In genomic region chr6:109458774-109459531, GRCh38 we compare ENCODE assay signal across 10 cellular contexts. TPM values are rescaled to one million over a fixed set of nuclear protein-coding genes. Genes with fewer than 3 reads are reported as not detected.
DNase-seq lines count a peak whose midpoint lies in the region; ATAC-seq, FAIRE-seq and TF ChIP-seq lines count a peak whose summit lies in the region.
"Had no signal": no experiment of that assay in that cellular context is flagged by ENCODE, and none has a peak within 500 bp of the region (broad histone marks: within the 10 kb centered on the region; RNA-seq: fewer than 3 reads in every experiment).

No MANE protein-coding gene starts in this region.

- H3K4me3 Mint-ChIP-seq in CD4-positive, CD25-positive, alpha-beta regulatory T cell = peak overlapping the region in 2 of 4 donors; percentile 13 to 35
- H3K4me3 Mint-ChIP-seq in immature natural killer cell = peak overlapping the region in 3 of 5 donors; percentile 2 to 12 (median 10)

- peak overlapping the region; percentile 96 for H3K27ac ChIP-seq in CD4-positive, CD25-positive, alpha-beta regulatory T cell (ENCODE audit: insufficient read depth, low read length, poor library complexity, severe bottlenecking)

- H3K36me3 ChIP-seq in CD4-positive, CD25-positive, alpha-beta regulatory T cell (ENCODE audit: control insufficient read depth, insufficient read depth, low read length) = peaks cover 27% of the 10 kb centered on the region

- no peaks in the 10 kb centered on the region for H3K27me3 ChIP-seq in CD4-positive, CD25-positive, alpha-beta regulatory T cell (ENCODE audit: control insufficient read depth, insufficient read depth, low read length)

- peaks cover 5% of the 10 kb centered on the region for H3K27me3 Mint-ChIP-seq in CD4-positive, CD25-positive, alpha-beta regulatory T cell
- peaks cover 13 to 17% (median 15%) of the 10 kb centered on the region in 3 donors for H3K27me3 Mint-ChIP-seq in immature natural killer cell (ENCODE audit: low read depth in 3 of 3)

- H3K4me1 Mint-ChIP-seq in CD4-positive, CD25-positive, alpha-beta regulatory T cell = peaks cover 29 to 70% (median 49%) of the 10 kb centered on the region in 4 donors
- peaks cover 37 to 44% of the 10 kb centered on the region in 2 donors for H3K4me1 Mint-ChIP-seq in immature natural killer cell

- peaks cover 15% of the 10 kb centered on the region for H3K36me3 Mint-ChIP-seq in CD4-positive, CD25-positive, alpha-beta regulatory T cell
- peaks cover 5 to 24% (median 19%) of the 10 kb centered on the region in 3 donors for H3K36me3 Mint-ChIP-seq in immature natural killer cell

- intact Hi-C loops in left cardiac atrium (cut with DNase I) = no loop called here

- H3K4me3 ChIP-seq in CD4-positive, CD25-positive, alpha-beta regulatory T cell (ENCODE audit: low read depth, low read length) = no peak overlapping the region

- no peaks in the 10 kb centered on the region for H3K9me3 Mint-ChIP-seq in CD4-positive, CD25-positive, alpha-beta regulatory T cell
- H3K9me3 Mint-ChIP-seq in immature natural killer cell = no peaks in the 10 kb centered on the region

- ATAC-seq in CD4-positive, CD25-positive, alpha-beta regulatory T cell (ENCODE audit: low read depth in 2 of 2) = peak; percentile 51 to 58
- ATAC-seq in GM21825 (IDR thresholded peaks at IDR 0.05; ENCODE audit: unreplicated experiment) (peak; percentile 28), GM18867 (IDR thresholded peaks at IDR 0.05; ENCODE audit: unreplicated experiment) (no peak), left cardiac atrium (no peak)

- no peak for TF ChIP-seq CTCF in D721Med (IDR thresholded peaks at IDR 0.05; ENCODE audit: insufficient read depth, missing control alignments)

- peak overlapping the region; percentile 67 to 84 (median 83) for H3K27ac Mint-ChIP-seq in CD4-positive, CD25-positive, alpha-beta regulatory T cell
- peak overlapping the region; percentile 50 to 86 (median 74) for H3K27ac Mint-ChIP-seq in immature natural killer cell

- peak in 1 of 3 donors; percentile 69 for DNase-seq in CD4-positive, CD25-positive, alpha-beta regulatory T cell
- DNase-seq in SIG-M5 (lab: John Stamatoyannopoulos, UW) (peak; percentile 17), immature natural killer cell (peak; percentile 67 to 75 (median 75)), D721Med (ENCODE audit: insufficient read length, low spot score) (no peak), HuH-7.5 (ENCODE audit: low spot score) (no peak), left cardiac atrium (no peak)

- H3K9me3 ChIP-seq in CD4-positive, CD25-positive, alpha-beta regulatory T cell (ENCODE audit: control insufficient read depth in 2 of 2, low read length in 2 of 2) = no peaks in the 10 kb centered on the region

- no peak for FAIRE-seq in D721Med (lab: Jason Lieb, UNC)
- FAIRE-seq: colon, G401.6 had no signal

- peaks cover 46% of the 10 kb centered on the region for H3K4me1 ChIP-seq in CD4-positive, CD25-positive, alpha-beta regulatory T cell (ENCODE audit: control insufficient read depth, insufficient read depth, low read length, poor library complexity, severe bottlenecking)

RNA-seq across cellular contexts. Expression of gene MICAL1, which starts 3.4 kb away (rescaled TPM):
- 166 TPM for total RNA-seq in CD4-positive, CD25-positive, alpha-beta regulatory T cell
- 10 to 100 TPM; 14.6 to 20.9 (median 17.2) TPM for polyA plus RNA-seq in CD4-positive, CD25-positive, alpha-beta regulatory T cell
- 10 to 100 TPM in 1 of 3 donors, 1 to 10 TPM in 2; 7.5 to 13.4 (median 9.5) TPM for polyA plus RNA-seq in immature natural killer cell
- 1 to 10 TPM; 9.8 to 9.9 TPM for total RNA-seq in left cardiac atrium

RNA-seq across cellular contexts. Expression of gene SMPD2, which starts 18.4 kb away (rescaled TPM):
- total RNA-seq in CD4-positive, CD25-positive, alpha-beta regulatory T cell = 30.2 TPM
- 10 to 100 TPM in 3 of 4 donors, 1 to 10 TPM in 1; 9.5 to 14.8 (median 12.4) TPM for polyA plus RNA-seq in CD4-positive, CD25-positive, alpha-beta regulatory T cell
- polyA plus RNA-seq in immature natural killer cell = 10 to 100 TPM; 10.2 to 19.0 (median 13.2) TPM
- total RNA-seq in left cardiac atrium = 1 to 10 TPM; 4.8 to 5.7 TPM

RNA-seq across cellular contexts. Expression of gene PPIL6, which starts 18.5 kb away (rescaled TPM):
- total RNA-seq in CD4-positive, CD25-positive, alpha-beta regulatory T cell = 0.91 TPM
- polyA plus RNA-seq in CD4-positive, CD25-positive, alpha-beta regulatory T cell = under 1 TPM; 0.24 to 0.72 (median 0.39) TPM
- 1 to 10 TPM in 1 of 3 donors, under 1 TPM in 2; 0.15 to 1.0 (median 0.44) TPM for polyA plus RNA-seq in immature natural killer cell
- 1 to 10 TPM; 3.0 to 3.5 TPM for total RNA-seq in left cardiac atrium

RNA-seq across cellular contexts. Expression of gene ZBTB24, which starts 24.1 kb away (rescaled TPM):
- 20.2 TPM for total RNA-seq in CD4-positive, CD25-positive, alpha-beta regulatory T cell
- 10 to 100 TPM in 3 of 4 donors, 1 to 10 TPM in 1; 9.2 to 11.9 (median 10.5) TPM for polyA plus RNA-seq in CD4-positive, CD25-positive, alpha-beta regulatory T cell
- polyA plus RNA-seq in immature natural killer cell = 1 to 10 TPM; 3.1 to 6.6 (median 4.1) TPM
- total RNA-seq in left cardiac atrium = 1 to 10 TPM; 3.3 to 3.9 TPM

Comparison
In these comparisons a context has a peak if more than half of its experiments do, and no peak if none do; other contexts are left out.
1. ATAC-seq: peak in CD4-positive, CD25-positive, alpha-beta regulatory T cell (2 of 2) and GM21825 (single experiment); none in GM18867 (single experiment) and left cardiac atrium (0 of 2).
2. DNase-seq: peak in SIG-M5 (single experiment) and immature natural killer cell (3 of 3); none in D721Med (single experiment), HuH-7.5 (single experiment) and left cardiac atrium (single experiment).
3. RNA of gene MICAL1, which starts 3.4 kb away (total RNA-seq): 166 TPM in CD4-positive, CD25-positive, alpha-beta regulatory T cell (single experiment); 9.8 to 9.9 TPM in left cardiac atrium; every median in the first group is over 10 times any median in the second.